Comparison of ENCODE assay signal across 13 cellular contexts in genomic region chr2:6866982-6867381, GRCh38. TPM values are rescaled to one million over a fixed set of nuclear protein-coding genes. Genes with fewer than 3 reads are reported as not detected.
DNase-seq lines count a peak whose midpoint lies in the region; ATAC-seq and TF ChIP-seq lines count a peak whose summit lies in the region.
"Had no signal": no experiment of that assay in that cellular context is flagged by ENCODE, and none has a peak within 500 bp of the region (broad histone marks: within the 10 kb centered on the region; RNA-seq: fewer than 3 reads in every experiment).

No MANE protein-coding gene starts in this region.

- POLR2A ChIA-PET in activated CD4-positive, alpha-beta T cell treated with anti-CD3 and anti-CD28 coated beads for 36 hours (lab: Charles Lee), result no interaction called here
- POLR2A ChIA-PET in naive thymus-derived CD4-positive, alpha-beta T cell (lab: Charles Lee), result interaction anchor here (0.8 to 6.2 kb wide), 5 partner anchors 11 to 50 kb away, joined by 4 to 94 read pairs (median 8); partner anchors contain the start of genes RNF144A and RSAD2

- dilution Hi-C loops in mammary epithelial cell (cut with HindIII; ENCODE audit: low sequenced_read_pairs), result no loop called here

- H3K9me3 Mint-ChIP-seq in activated CD4-positive, alpha-beta T cell treated with anti-CD3 and anti-CD28 coated beads for 36 hours (ENCODE audit: low read depth), result no peaks in the 10 kb centered on the region
- H3K9me3 Mint-ChIP-seq in CD4-positive, CD25-positive, alpha-beta regulatory T cell, result peaks cover 0 to 2% (median 0%) of the 10 kb centered on the region in 7 donors
- peaks cover 0 to 2% (median 0%) of the 10 kb centered on the region in 11 donors for H3K9me3 Mint-ChIP-seq in naive thymus-derived CD4-positive, alpha-beta T cell

- H3K9ac ChIP-seq in mammary epithelial cell (ENCODE audit: insufficient read depth, low read length), result no peak overlapping the region

- H3K36me3 Mint-ChIP-seq in activated CD4-positive, alpha-beta T cell treated with anti-CD3 and anti-CD28 coated beads for 36 hours (ENCODE audit: low read depth), result peaks cover 7% of the 10 kb centered on the region
- peaks cover 8% of the 10 kb centered on the region for H3K36me3 Mint-ChIP-seq in CD4-positive, CD25-positive, alpha-beta regulatory T cell
- H3K36me3 Mint-ChIP-seq in naive thymus-derived CD4-positive, alpha-beta T cell, result peaks cover 7 to 42% (median 13%) of the 10 kb centered on the region in 5 donors

- peaks cover 7% of the 10 kb centered on the region for H3K4me1 ChIP-seq in CD4-positive, CD25-positive, alpha-beta regulatory T cell (ENCODE audit: control insufficient read depth, insufficient read depth, low read length, poor library complexity, severe bottlenecking)
- peaks cover 6 to 10% of the 10 kb centered on the region in 2 donors for H3K4me1 ChIP-seq in naive thymus-derived CD4-positive, alpha-beta T cell (ENCODE audit: control insufficient read depth in 2 of 2, insufficient read depth in 2 of 2, low read length in 2 of 2)
- peaks cover 13% of the 10 kb centered on the region for H3K4me1 ChIP-seq in mammary epithelial cell (ENCODE audit: insufficient read depth, low read length)
- H3K4me1 ChIP-seq: SJCRH30 had no signal

- CTCF ChIA-PET in activated CD4-positive, alpha-beta T cell treated with anti-CD3 and anti-CD28 coated beads for 36 hours (lab: Charles Lee), result interaction anchor here (0.8 to 6.9 kb wide), 10 partner anchors 11 to 178 kb away, joined by 3 to 59 read pairs (median 4); partner anchors contain the start of gene RSAD2
- CTCF ChIA-PET in naive thymus-derived CD4-positive, alpha-beta T cell (lab: Charles Lee), result interaction anchor here (0.7 to 3.2 kb wide), 7 partner anchors 11 to 147 kb away, joined by 3 to 38 read pairs (median 4); partner anchors contain the start of gene RSAD2
- CTCF ChIA-PET in mammary epithelial cell (lab: Charles Lee; ENCODE audit: low non-redundant PET), result no interaction called here

- peak overlapping the region; percentile 2 for H3K27ac Mint-ChIP-seq in activated CD4-positive, alpha-beta T cell treated with anti-CD3 and anti-CD28 coated beads for 36 hours
- H3K27ac Mint-ChIP-seq in CD4-positive, CD25-positive, alpha-beta regulatory T cell, result peak overlapping the region in 2 of 3 donors; percentile 94 to 98
- peak overlapping the region in 8 of 9 donors; percentile 6 to 100 (median 66) for H3K27ac Mint-ChIP-seq in naive thymus-derived CD4-positive, alpha-beta T cell

- no peaks in the 10 kb centered on the region for H3K36me3 ChIP-seq in CD4-positive, CD25-positive, alpha-beta regulatory T cell (ENCODE audit: control insufficient read depth, insufficient read depth, low read length)
- H3K36me3 ChIP-seq in naive thymus-derived CD4-positive, alpha-beta T cell (ENCODE audit: control insufficient read depth in 2 of 3, insufficient read depth in 3 of 3, low read length in 3 of 3), result peaks cover 0 to 4% (median 0%) of the 10 kb centered on the region in 3 experiments
- H3K36me3 ChIP-seq in mammary epithelial cell (ENCODE audit: insufficient read depth, low read length), result no peaks in the 10 kb centered on the region
- H3K36me3 ChIP-seq: SJCRH30, tibial artery had no signal

- H3K4me1 Mint-ChIP-seq in activated CD4-positive, alpha-beta T cell treated with anti-CD3 and anti-CD28 coated beads for 36 hours, result peaks cover 15% of the 10 kb centered on the region
- peaks cover 6 to 31% (median 21%) of the 10 kb centered on the region in 4 donors for H3K4me1 Mint-ChIP-seq in CD4-positive, CD25-positive, alpha-beta regulatory T cell
- H3K4me1 Mint-ChIP-seq in naive thymus-derived CD4-positive, alpha-beta T cell, result peaks cover 15 to 57% (median 29%) of the 10 kb centered on the region in 7 donors

- H3K4me2 ChIP-seq in mammary epithelial cell (ENCODE audit: insufficient read depth, low read depth, low read length), result no peak overlapping the region

- H3K9me3 ChIP-seq in CD4-positive, CD25-positive, alpha-beta regulatory T cell (ENCODE audit: control insufficient read depth in 2 of 2, low read length in 2 of 2), result no peaks in the 10 kb centered on the region
- H3K9me3 ChIP-seq in naive thymus-derived CD4-positive, alpha-beta T cell (ENCODE audit: control insufficient read depth in 2 of 3, low read length in 3 of 3), result no peaks in the 10 kb centered on the region
- no peaks in the 10 kb centered on the region for H3K9me3 ChIP-seq in mammary epithelial cell (replicated peaks; ENCODE audit: insufficient read depth, low read length)
- H3K9me3 ChIP-seq: gastroesophageal sphincter, sigmoid colon, SJCRH30, tibial artery had no signal

- H3K27me3 Mint-ChIP-seq in activated CD4-positive, alpha-beta T cell treated with anti-CD3 and anti-CD28 coated beads for 36 hours, result peaks cover 7% of the 10 kb centered on the region
- H3K27me3 Mint-ChIP-seq in CD4-positive, CD25-positive, alpha-beta regulatory T cell, result peaks cover 34% of the 10 kb centered on the region
- H3K27me3 Mint-ChIP-seq in naive thymus-derived CD4-positive, alpha-beta T cell, result peaks cover 0 to 2% (median 0%) of the 10 kb centered on the region in 5 donors

- no TSS peak for BruUV-seq in mammary epithelial cell (replicated peaks; lab: Mats Ljungman, UMichigan)

- H4K20me1 ChIP-seq in mammary epithelial cell (ENCODE audit: insufficient read depth, low read length), result no peaks in the 10 kb centered on the region

- in situ Hi-C loops in mammary epithelial cell (cut with MboI; ENCODE audit: low sequenced_read_pairs in 2 of 2), result no loop called here

- H3K27me3 ChIP-seq in CD4-positive, CD25-positive, alpha-beta regulatory T cell (ENCODE audit: control insufficient read depth, insufficient read depth, low read length), result no peaks in the 10 kb centered on the region
- H3K27me3 ChIP-seq in naive thymus-derived CD4-positive, alpha-beta T cell (ENCODE audit: control insufficient read depth in 2 of 2, insufficient read depth in 2 of 2, low read length in 2 of 2), result no peaks in the 10 kb centered on the region
- H3K27me3 ChIP-seq in mammary epithelial cell (ENCODE audit: insufficient read depth, low read length), result peaks cover 6% of the 10 kb centered on the region
- H3K27me3 ChIP-seq: gastroesophageal sphincter, sigmoid colon, SJCRH30, tibial artery had no signal

- no peaks in the 10 kb centered on the region for H3K79me2 ChIP-seq in mammary epithelial cell (ENCODE audit: insufficient read depth, low read length)

- no peak overlapping the region for H2AFZ ChIP-seq in mammary epithelial cell (ENCODE audit: low read depth, low read length)

- no peak for ATAC-seq in activated CD4-positive, alpha-beta T cell treated with anti-CD3 and anti-CD28 coated beads for 36 hours
- no peak for ATAC-seq in CD4-positive, CD25-positive, alpha-beta regulatory T cell (ENCODE audit: low read depth in 2 of 2)
- no peak for ATAC-seq in naive thymus-derived CD4-positive, alpha-beta T cell
- no peak for ATAC-seq in HG03025 (IDR thresholded peaks at IDR 0.05; ENCODE audit: low FRiP score, unreplicated experiment)
- ATAC-seq: gastroesophageal sphincter had no signal

- TF ChIP-seq CTCF in VCaP (conservative IDR thresholded peaks at IDR 0.05) (no peak), mammary epithelial cell (conservative IDR thresholded peaks at IDR 0.05 in 1 of 2, IDR thresholded peaks at IDR 0.05 in 1 of 2; ENCODE audit: extremely low read depth in 1 of 2, insufficient read depth in 1 of 2, low read depth in 1 of 2, low read length in 2 of 2) (no peak)

- H3K4me3 ChIP-seq in CD4-positive, CD25-positive, alpha-beta regulatory T cell (ENCODE audit: low read depth, low read length), result no peak overlapping the region
- H3K4me3 ChIP-seq in naive thymus-derived CD4-positive, alpha-beta T cell (ENCODE audit: low read length), result no peak overlapping the region
- H3K4me3 ChIP-seq in mammary epithelial cell (replicated peaks in 1 of 3; ENCODE audit: insufficient read depth in 1 of 3, low read depth in 2 of 3, low read length in 3 of 3), result no peak overlapping the region
- H3K4me3 ChIP-seq: SJCRH30 had no signal

- 95% methylated on average over 7 of the region's 7 CpGs for WGBS in mammary epithelial cell (ENCODE audit: low coverage, missing lambda C conversion rate)

- no peak for DNase-seq in activated CD4-positive, alpha-beta T cell treated with anti-CD3 and anti-CD28 coated beads for 36 hours
- no peak for DNase-seq in activated CD4-positive, alpha-beta T cell treated with anti-CD3 and anti-CD28 coated beads for 48 hours
- no peak for DNase-seq in CD4-positive, CD25-positive, alpha-beta regulatory T cell
- DNase-seq in naive thymus-derived CD4-positive, alpha-beta T cell, result no peak
- DNase-seq in mammary epithelial cell, result no peak
- no peak for DNase-seq in GF-D8 (lab: John Stamatoyannopoulos, UW)
- DNase-seq: GOT3, SJCRH30, tibial artery had no signal

- intact Hi-C loops in activated CD4-positive, alpha-beta T cell treated with anti-CD3 and anti-CD28 coated beads for 36 hours (cut with DNase I, micrococcal nuclease), result no loop called here
- intact Hi-C loops in naive thymus-derived CD4-positive, alpha-beta T cell (cut with micrococcal nuclease), result loop anchor here (1.0 to 10.0 kb wide), 5 partner anchors 10 to 1815 kb away; partner anchors contain the start of genes RSAD2 (in 2 of the 2) and ID2 (in 1 of the 2)
- intact Hi-C loops in mammary epithelial cell (cut with micrococcal nuclease), result loop anchor here (1.0 kb wide), 1 partner anchor 41 kb away; no protein-coding TSS in a partner anchor

- H3K27ac ChIP-seq in CD4-positive, CD25-positive, alpha-beta regulatory T cell (ENCODE audit: insufficient read depth, low read length, poor library complexity, severe bottlenecking), result no peak overlapping the region
- H3K27ac ChIP-seq in VCaP (peak overlapping the region; percentile 77), mammary epithelial cell (ENCODE audit: insufficient read depth, low read depth, low read length) (no peak overlapping the region)
- H3K27ac ChIP-seq in naive thymus-derived CD4-positive, alpha-beta T cell (ENCODE audit: low read depth, low read length), result no peak overlapping the region
- H3K27ac ChIP-seq: SJCRH30 had no signal

- H3K4me3 Mint-ChIP-seq in activated CD4-positive, alpha-beta T cell treated with anti-CD3 and anti-CD28 coated beads for 36 hours, result no peak overlapping the region
- H3K4me3 Mint-ChIP-seq in CD4-positive, CD25-positive, alpha-beta regulatory T cell, result peak overlapping the region; percentile 39 to 98 (median 94)
- peak overlapping the region; percentile 29 to 100 (median 93) for H3K4me3 Mint-ChIP-seq in naive thymus-derived CD4-positive, alpha-beta T cell

RNA-seq across cellular contexts. Expression of gene CMPK2, which starts 1.3 kb away (rescaled TPM):
- total RNA-seq in activated CD4-positive, alpha-beta T cell treated with anti-CD3 and anti-CD28 coated beads for 36 hours, result 1 to 10 TPM; 6.2 to 8.7 TPM
- 7.4 TPM for total RNA-seq in CD4-positive, CD25-positive, alpha-beta regulatory T cell
- 1 to 10 TPM; 1.7 to 6.7 (median 3.5) TPM for polyA plus RNA-seq in CD4-positive, CD25-positive, alpha-beta regulatory T cell
- total RNA-seq in naive thymus-derived CD4-positive, alpha-beta T cell, result 10 to 100 TPM in 1 of 5 experiments, 1 to 10 TPM in 4; 4.0 to 63.0 (median 6.6) TPM
- polyA plus RNA-seq in naive thymus-derived CD4-positive, alpha-beta T cell, result 1 to 10 TPM; 5.0 to 8.7 TPM
- under 1 TPM; 0.26 to 0.50 TPM for total RNA-seq in mammary epithelial cell
- 0.12 TPM for polyA plus RNA-seq in mammary epithelial cell
- polyA minus RNA-seq in mammary epithelial cell, result not detected
- total RNA-seq: SJCRH30 had no signal

RNA-seq across cellular contexts. Expression of gene RSAD2, which starts 10.6 kb away (rescaled TPM):
- total RNA-seq in activated CD4-positive, alpha-beta T cell treated with anti-CD3 and anti-CD28 coated beads for 36 hours, result 10 to 100 TPM in 1 of 2 experiments, 1 to 10 TPM in 1; 8.1 to 10.2 TPM
- total RNA-seq in CD4-positive, CD25-positive, alpha-beta regulatory T cell, result 4.1 TPM
- polyA plus RNA-seq in CD4-positive, CD25-positive, alpha-beta regulatory T cell, result 1 to 10 TPM; 1.6 to 8.7 (median 3.3) TPM
- total RNA-seq in naive thymus-derived CD4-positive, alpha-beta T cell, result 10 to 100 TPM in 1 of 5 experiments, 1 to 10 TPM in 4; 5.0 to 72.6 (median 5.6) TPM
- 10 to 100 TPM in 1 of 2 donors, 1 to 10 TPM in 1; 8.2 to 15.0 TPM for polyA plus RNA-seq in naive thymus-derived CD4-positive, alpha-beta T cell
- total RNA-seq in mammary epithelial cell, result under 1 TPM; under 0.01 to 0.21 TPM
- 0.02 TPM for polyA plus RNA-seq in mammary epithelial cell
- not detected for polyA minus RNA-seq in mammary epithelial cell
- total RNA-seq: SJCRH30 had no signal

RNA-seq across cellular contexts. Expression of gene RNF144A, which starts 50.2 kb away (rescaled TPM):
- total RNA-seq in activated CD4-positive, alpha-beta T cell treated with anti-CD3 and anti-CD28 coated beads for 36 hours, result 10 to 100 TPM; 38.6 to 42.7 TPM
- total RNA-seq in CD4-positive, CD25-positive, alpha-beta regulatory T cell, result 9.0 TPM
- polyA plus RNA-seq in CD4-positive, CD25-positive, alpha-beta regulatory T cell, result 10 to 100 TPM in 1 of 4 donors, 1 to 10 TPM in 3; 4.8 to 11.4 (median 6.8) TPM
- 10 to 100 TPM; 40.0 to 74.4 (median 61.2) TPM for total RNA-seq in naive thymus-derived CD4-positive, alpha-beta T cell
- 10 to 100 TPM; 21.2 to 23.5 TPM for polyA plus RNA-seq in naive thymus-derived CD4-positive, alpha-beta T cell
- 1 to 10 TPM; 1.4 to 1.7 TPM for total RNA-seq in mammary epithelial cell
- 1.6 TPM for polyA plus RNA-seq in mammary epithelial cell
- polyA minus RNA-seq in mammary epithelial cell, result 2.6 TPM

Comparison
In these comparisons a context has a peak if more than half of its experiments do, and no peak if none do; other contexts are left out.
1. H3K27ac Mint-ChIP-seq: peak in every context shown above with its lines; median percentile 96 in CD4-positive, CD25-positive, alpha-beta regulatory T cell; 66 in naive thymus-derived CD4-positive, alpha-beta T cell; 2 in activated CD4-positive, alpha-beta T cell treated with anti-CD3 and anti-CD28 coated beads for 36 hours.
2. intact Hi-C loops: an anchor here in naive thymus-derived CD4-positive, alpha-beta T cell (1.0 to 10.0 kb wide) and mammary epithelial cell (1.0 kb wide); none called in activated CD4-positive, alpha-beta T cell treated with anti-CD3 and anti-CD28 coated beads for 36 hours.